In the genomic region with DNA sequence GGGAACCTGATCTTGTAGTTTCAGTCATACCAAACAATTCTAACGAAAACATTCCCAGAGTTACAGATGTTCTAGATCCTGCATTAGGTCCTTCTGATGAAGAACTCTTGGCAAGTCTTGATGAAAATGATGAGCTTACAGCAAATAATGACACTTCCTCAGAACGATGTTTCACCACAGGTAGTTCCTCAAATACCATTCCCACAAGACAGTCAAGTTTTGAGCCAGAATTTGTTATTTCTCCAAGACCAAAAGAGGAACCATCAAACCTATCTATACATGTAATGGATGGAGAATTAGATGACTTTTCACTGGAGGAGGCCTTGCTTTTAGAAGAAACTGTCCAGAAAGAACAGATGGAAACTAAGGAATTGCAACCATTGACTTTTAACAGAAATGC, we compare ENCODE assay signal across 1 cellular context.
TF ChIP-seq lines count a peak whose summit lies in the region.

No MANE protein-coding gene starts in this region.

TF ChIP-seq in WTC11, 78 proteins besides CTCF, POLR2A, EP300 and RAD21 (continued from another document):
- TF ChIP-seq PRDM15 (CRISPR knock-in tag; IDR thresholded peaks at IDR 0.05) (no peak), SMAD4 (CRISPR knock-in tag; IDR thresholded peaks at IDR 0.05) (no peak), MXD4 (CRISPR knock-in tag; IDR thresholded peaks at IDR 0.05; ENCODE audit: borderline replicate concordance) (no peak), ZNF396 (CRISPR knock-in tag; IDR thresholded peaks at IDR 0.05; ENCODE audit: borderline replicate concordance) (no peak), NFYB (CRISPR knock-in tag; conservative IDR thresholded peaks at IDR 0.05; ENCODE audit: low read depth) (no peak)
